29 cellular contexts compared by ENCODE assay signal in the genomic region with DNA sequence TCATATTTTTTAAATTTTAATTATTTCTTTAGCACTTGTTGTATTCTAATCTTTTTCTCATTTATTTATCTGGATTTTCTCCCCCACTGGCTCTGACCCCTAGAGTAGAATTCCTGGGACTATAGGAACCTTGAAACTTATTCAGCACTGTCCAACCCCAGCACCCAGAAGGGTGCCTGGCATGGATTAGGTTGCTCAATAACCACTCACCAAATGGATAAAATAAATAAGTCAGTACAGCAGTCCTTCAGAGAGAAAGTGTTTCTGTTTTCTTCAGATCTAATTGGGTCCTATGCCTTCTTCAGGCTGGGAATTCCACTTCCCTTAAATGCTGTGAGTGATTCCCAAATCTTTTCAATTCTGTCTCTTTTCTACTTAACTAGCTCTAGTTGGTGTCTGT.
"Had no signal": no experiment of that assay in that cellular context is flagged by ENCODE, and none has a peak within 500 bp of the region (broad histone marks: within the 10 kb centered on the region; RNA-seq: fewer than 3 reads in every experiment).

No MANE protein-coding gene starts in this region.

- ATAC-seq: foreskin keratinocyte; gastroesophageal sphincter; heart right ventricle; left colon; mucosa of descending colon; natural killer cell treated with Interleukin-12 subunit alpha and Interleukin-12 subunit beta and Interleukin-15 and Interleukin-18, amount 100 ng/mL, for 72 hours; stimulated activated effector memory CD8-positive, alpha-beta T cell treated with anti-CD3 and anti-CD28 coated beads, Interleukin-12 subunit alpha, Interleukin-12 subunit beta, amount 100 ng/mL, for 72 hours had no signal

- H3K4me3 ChIP-seq: colonic mucosa, esophagus muscularis mucosa, gastroesophageal sphincter, heart right ventricle, lung, mucosa of descending colon, neural progenitor cell, sigmoid colon, testis, tibial artery had no signal

- H3K9me3 ChIP-seq: colonic mucosa, esophagus muscularis mucosa, gastroesophageal sphincter, heart right ventricle, mucosa of descending colon, sigmoid colon, testis, tibial artery had no signal

- H3K9me3 Mint-ChIP-seq: dendritic cell treated with granulocyte-macrophage colony-stimulating factor and Interleukin-4, amounts not matched to agents 40 ng/mL and 50 ng/mL, for 4 days; endodermal cell; memory B cell; naive B cell; natural killer cell treated with Interleukin-12 subunit alpha and Interleukin-12 subunit beta and Interleukin-15 and Interleukin-18, amount 100 ng/mL, for 72 hours; neural progenitor cell; stimulated activated effector memory CD8-positive, alpha-beta T cell treated with anti-CD3 and anti-CD28 coated beads, Interleukin-12 subunit alpha, Interleukin-12 subunit beta, amount 100 ng/mL, for 72 hours; type B pancreatic cell had no signal

- DNase-seq: colonic mucosa; effector CD8-positive, alpha-beta T cell; endodermal cell; foreskin keratinocyte; heart right ventricle; hippocampal formation; islet precursor cell; kidney glomerular epithelial cell; left colon; mucosa of descending colon; naive B cell; sigmoid colon; stimulated activated CD4-positive, alpha-beta T cell treated with anti-CD3 and anti-CD28 coated beads, Interleukin-2, amount 100 ng/mL, for 24 hours; stimulated activated CD4-positive, alpha-beta T cell treated with anti-CD3 and anti-CD28 coated beads, Interleukin-4, amount 100 ng/mL, for 24 hours; stimulated activated naive CD4-positive, alpha-beta T cell treated with Interleukin-2 at 50 U/mL for 16 hours; substantia nigra; testis; tibial artery had no signal

- H3K27ac Mint-ChIP-seq: dendritic cell treated with granulocyte-macrophage colony-stimulating factor and Interleukin-4, amounts not matched to agents 40 ng/mL and 50 ng/mL, for 4 days; endodermal cell; memory B cell; naive B cell; natural killer cell treated with Interleukin-12 subunit alpha and Interleukin-12 subunit beta and Interleukin-15 and Interleukin-18, amount 100 ng/mL, for 72 hours; neural progenitor cell; progenitor cell of endocrine pancreas; stimulated activated effector memory CD8-positive, alpha-beta T cell treated with anti-CD3 and anti-CD28 coated beads, Interleukin-12 subunit alpha, Interleukin-12 subunit beta, amount 100 ng/mL, for 72 hours; type B pancreatic cell had no signal

- H3K27ac ChIP-seq: colonic mucosa, esophagus muscularis mucosa, foreskin keratinocyte, gastroesophageal sphincter, heart right ventricle, neural progenitor cell, parathyroid adenoma, sigmoid colon, testis, tibial artery had no signal

- H3K27me3 ChIP-seq: colonic mucosa, esophagus muscularis mucosa, foreskin keratinocyte, gastroesophageal sphincter, heart right ventricle, neural progenitor cell, sigmoid colon, testis, tibial artery had no signal

- H3K4me3 Mint-ChIP-seq: dendritic cell treated with granulocyte-macrophage colony-stimulating factor and Interleukin-4, amounts not matched to agents 40 ng/mL and 50 ng/mL, for 4 days; endodermal cell; memory B cell; naive B cell; natural killer cell treated with Interleukin-12 subunit alpha and Interleukin-12 subunit beta and Interleukin-15 and Interleukin-18, amount 100 ng/mL, for 72 hours; neural progenitor cell; stimulated activated effector memory CD8-positive, alpha-beta T cell treated with anti-CD3 and anti-CD28 coated beads, Interleukin-12 subunit alpha, Interleukin-12 subunit beta, amount 100 ng/mL, for 72 hours; type B pancreatic cell had no signal

- H3K36me3 ChIP-seq: colonic mucosa, esophagus muscularis mucosa, gastroesophageal sphincter, heart right ventricle, neural progenitor cell, sigmoid colon, tibial artery had no signal

- H3K27me3 Mint-ChIP-seq: dendritic cell treated with granulocyte-macrophage colony-stimulating factor and Interleukin-4, amounts not matched to agents 40 ng/mL and 50 ng/mL, for 4 days; memory B cell; naive B cell; natural killer cell treated with Interleukin-12 subunit alpha and Interleukin-12 subunit beta and Interleukin-15 and Interleukin-18, amount 100 ng/mL, for 72 hours; progenitor cell of endocrine pancreas; type B pancreatic cell had no signal

- H3K4me1 ChIP-seq: colonic mucosa, foreskin keratinocyte, gastroesophageal sphincter, parathyroid adenoma, testis had no signal

- H3K4me1 Mint-ChIP-seq: memory B cell had no signal

- H3K36me3 Mint-ChIP-seq: memory B cell; naive B cell; natural killer cell treated with Interleukin-12 subunit alpha and Interleukin-12 subunit beta and Interleukin-15 and Interleukin-18, amount 100 ng/mL, for 72 hours; neural progenitor cell; stimulated activated effector memory CD8-positive, alpha-beta T cell treated with anti-CD3 and anti-CD28 coated beads, Interleukin-12 subunit alpha, Interleukin-12 subunit beta, amount 100 ng/mL, for 72 hours had no signal
